Comparison of ENCODE assay signal across 13 cellular contexts in genomic region chr6:129236110-129236509, GRCh38.
DNase-seq lines count a peak whose midpoint lies in the region; ATAC-seq and TF ChIP-seq lines count a peak whose summit lies in the region.
"Had no signal": no experiment of that assay in that cellular context is flagged by ENCODE, and none has a peak within 500 bp of the region (broad histone marks: within the 10 kb centered on the region; RNA-seq: fewer than 3 reads in every experiment).

No MANE protein-coding gene starts in this region.

- intact Hi-C loops in heart left ventricle (cut with DNase I): no loop called here
- intact Hi-C loops in right cardiac atrium (cut with DNase I): no loop called here
- intact Hi-C loops in vagina (cut with DNase I): no loop called here

- ATAC-seq in heart left ventricle (no peak), right cardiac atrium (no peak), HG02678 (IDR thresholded peaks at IDR 0.05; ENCODE audit: unreplicated experiment) (peak; percentile 78), HG03460 (IDR thresholded peaks at IDR 0.05; ENCODE audit: unreplicated experiment) (peak; percentile 57)
- ATAC-seq: activated T-cell treated with anti-CD3 and anti-CD28 coated beads, Interleukin-2, amount 50 U/mL, for 4 hours had no signal

- whole genome bisulfite sequencing in heart left ventricle, 4 donors: 36 to 44% (median 43%) methylated on average over 4 of the region's 4 CpGs
- 32% methylated on average over 4 of the region's 4 CpGs for WGBS in right cardiac atrium

- H3K27ac ChIP-seq in heart left ventricle (peak overlapping the region in 7 of 12 donors; percentile 5 to 63 (median 34)), right cardiac atrium (ENCODE audit: low read length) (no peak overlapping the region), vagina (peak overlapping the region; percentile 17)
- H3K27ac ChIP-seq: 22Rv1 had no signal

- TF ChIP-seq POLR2A in heart left ventricle (IDR thresholded peaks at IDR 0.05) (no peak), vagina (IDR thresholded peaks at IDR 0.05) (no peak)

- peak overlapping the region in 2 of 12 donors; percentile 4 to 26 for H3K4me3 ChIP-seq in heart left ventricle
- no peak overlapping the region for H3K4me3 ChIP-seq in right cardiac atrium (ENCODE audit: low read length)
- no peak overlapping the region for H3K4me3 ChIP-seq in vagina

- H3K4me1 ChIP-seq in heart left ventricle (peaks cover 0 to 40% (median 14%) of the 10 kb centered on the region in 12 donors), right cardiac atrium (ENCODE audit: control insufficient read depth, insufficient read depth, low read length) (no peaks in the 10 kb centered on the region), vagina (no peaks in the 10 kb centered on the region)

- H3K9me3 ChIP-seq in heart left ventricle (no peaks in the 10 kb centered on the region), right cardiac atrium (ENCODE audit: control insufficient read depth, low read length) (no peaks in the 10 kb centered on the region), vagina (no peaks in the 10 kb centered on the region)

- TF ChIP-seq CTCF in heart left ventricle (IDR thresholded peaks at IDR 0.05): no peak
- TF ChIP-seq CTCF in vagina (IDR thresholded peaks at IDR 0.05): no peak

- peaks cover 0 to 26% (median 0%) of the 10 kb centered on the region in 9 donors for H3K36me3 ChIP-seq in heart left ventricle
- H3K36me3 ChIP-seq in vagina: no peaks in the 10 kb centered on the region

- no peak for DNase-seq in heart left ventricle
- no peak for DNase-seq in right cardiac atrium
- DNase-seq in vagina (ENCODE audit: extremely low spot score in 2 of 2): no peak
- DNase-seq in COR-L47 (lab: John Stamatoyannopoulos, UW): no peak
- DNase-seq in NCI-H82 treated with DMSO at 0.1 percent for 48 hours (lab: John Stamatoyannopoulos, UW; ENCODE audit: unreplicated experiment): no peak
- no peak for DNase-seq in activated T-cell treated with anti-CD3 and anti-CD28 coated beads for 4 hours
- DNase-seq: activated T-cell treated with anti-CD3 and anti-CD28 coated beads, Interleukin-2, amount 50 U/mL, for 4 hours; EL; kidney glomerular epithelial cell; stimulated activated CD4-positive, alpha-beta T cell treated with anti-CD3 and anti-CD28 coated beads, Interleukin-4, amount 100 ng/mL, for 1 hour had no signal

- H3K27me3 ChIP-seq in heart left ventricle: no peaks in the 10 kb centered on the region
- H3K27me3 ChIP-seq in right cardiac atrium (ENCODE audit: control insufficient read depth, insufficient read depth): no peaks in the 10 kb centered on the region
- no peaks in the 10 kb centered on the region for H3K27me3 ChIP-seq in vagina

Comparison
In these comparisons a context has a peak if more than half of its experiments do, and no peak if none do; other contexts are left out.
1. ATAC-seq: peak in HG02678 (single experiment) and HG03460 (single experiment); none in heart left ventricle (0 of 4) and right cardiac atrium (0 of 2).